ENCODE assay signal across 18 cellular contexts in the genomic region with DNA sequence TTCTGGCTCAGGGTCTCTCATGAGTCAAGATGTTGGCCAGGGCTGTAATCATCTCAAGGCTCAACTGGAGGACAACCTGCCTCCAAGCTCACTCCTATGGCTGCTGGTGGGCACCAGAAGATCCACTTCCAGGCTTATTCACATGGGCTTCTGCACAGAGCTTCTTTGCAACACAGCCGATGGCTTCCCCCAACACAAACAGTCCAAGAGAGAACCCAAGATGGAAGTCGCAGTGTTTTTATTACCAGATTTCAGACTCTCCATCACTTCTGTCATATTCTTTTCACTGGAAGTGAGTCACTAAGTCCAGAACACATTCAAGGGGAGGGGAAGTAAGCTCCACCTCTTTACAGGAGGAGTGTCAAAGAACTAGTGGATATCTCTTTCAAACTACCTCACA.
"Had no signal": no experiment of that assay in that cellular context is flagged by ENCODE, and none has a peak within 500 bp of the region (broad histone marks: within the 10 kb centered on the region; RNA-seq: fewer than 3 reads in every experiment).

No MANE protein-coding gene starts in this region.

- H3K9me3 ChIP-seq: left ventricle myocardium inferior, ovary, stomach, thoracic aorta had no signal

- H3K27ac ChIP-seq: brain microvascular endothelial cell, left ventricle myocardium inferior, neural progenitor cell, ovary, stomach had no signal

- H3K4me3 ChIP-seq: left ventricle myocardium inferior, neural progenitor cell, ovary, stomach, thoracic aorta had no signal

- ATAC-seq: activated naive CD4-positive, alpha-beta T cell treated with anti-CD3 and anti-CD28 coated beads, Interleukin-2, amount 50 U/mL, for 72 hours; esophagus mucosa had no signal

- DNase-seq: activated CD4-positive, alpha-beta T cell treated with anti-CD3 and anti-CD28 coated beads for 1 hour; activated effector memory CD4-positive, alpha-beta T cell treated with Interleukin-2 at 50 U/mL for 16 hours; brain microvascular endothelial cell; dermis blood vessel endothelial cell; endodermal cell; head of caudate nucleus; left ventricle myocardium inferior; mesenchymal stem cell; ovary; stimulated activated CD4-positive, alpha-beta T cell treated with anti-CD3 and anti-CD28 coated beads, Interleukin-4, amount 100 ng/mL, for 1 hour; stimulated activated CD8-positive, alpha-beta memory T cell treated with anti-CD3 and anti-CD28 coated beads, Interleukin-4, amount 100 ng/mL, for 48 hours; stomach; SW 1271 had no signal

- H3K27me3 ChIP-seq: brain microvascular endothelial cell, neural progenitor cell, ovary, stomach had no signal

- H3K36me3 ChIP-seq: brain microvascular endothelial cell, left ventricle myocardium inferior, neural progenitor cell, ovary, stomach, thoracic aorta had no signal

- H3K27ac Mint-ChIP-seq: activated naive CD4-positive, alpha-beta T cell treated with anti-CD3 and anti-CD28 coated beads, Interleukin-2, amount 50 U/mL, for 72 hours; endodermal cell; neural progenitor cell; T-helper 2 cell treated with Interferon-gamma antibody and Interleukin-4, amounts not matched to agents 5 μg/mL and 100 μg/mL, for 36 hours had no signal

- H3K9me3 Mint-ChIP-seq: activated naive CD4-positive, alpha-beta T cell treated with anti-CD3 and anti-CD28 coated beads, Interleukin-2, amount 50 U/mL, for 72 hours; endodermal cell; neural progenitor cell; T-helper 2 cell treated with Interferon-gamma antibody and Interleukin-4, amounts not matched to agents 5 μg/mL and 100 μg/mL, for 36 hours had no signal

- H3K4me3 Mint-ChIP-seq: endodermal cell; neural progenitor cell; T-helper 2 cell treated with Interferon-gamma antibody and Interleukin-4, amounts not matched to agents 5 μg/mL and 100 μg/mL, for 36 hours had no signal

- H3K36me3 Mint-ChIP-seq: activated naive CD4-positive, alpha-beta T cell treated with anti-CD3 and anti-CD28 coated beads, Interleukin-2, amount 50 U/mL, for 72 hours; neural progenitor cell had no signal
